ENCODE assay signal across 1 cellular context in the genomic region with DNA sequence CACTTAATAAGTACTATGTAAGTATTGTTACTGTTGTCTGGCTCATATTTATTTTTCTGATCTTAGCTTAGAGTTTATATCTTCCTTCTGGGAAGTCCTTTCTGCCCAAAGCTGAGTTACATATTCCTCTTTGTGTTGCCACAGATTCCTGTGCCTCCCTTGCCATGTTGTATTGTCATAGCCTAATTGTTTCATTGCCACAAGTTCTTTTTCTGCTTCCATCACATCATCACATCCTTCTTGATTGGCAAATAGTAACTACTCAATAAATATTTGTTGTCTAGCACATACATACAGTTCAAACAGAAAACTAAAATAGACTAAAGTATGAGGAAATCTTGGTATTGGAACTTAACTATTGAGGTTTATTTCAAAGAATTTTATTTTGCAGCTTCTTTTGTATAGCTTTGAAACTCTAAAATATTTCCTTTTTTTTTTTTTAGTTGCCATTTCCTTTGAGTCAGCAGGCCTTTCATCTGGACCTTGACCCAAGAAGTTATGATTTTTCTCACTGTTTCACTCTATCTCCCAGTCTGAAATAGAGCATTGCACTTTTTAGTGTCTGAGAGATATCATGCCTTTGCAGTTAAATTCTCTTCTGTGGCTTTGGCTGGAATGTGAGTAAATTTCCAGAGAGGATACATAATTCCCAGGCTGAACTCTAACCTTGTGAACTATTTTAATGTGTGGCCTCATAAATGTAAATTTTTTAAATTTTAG.
TF ChIP-seq lines count a peak whose summit lies in the region.

No MANE protein-coding gene starts in this region.

TF ChIP-seq in WTC11, 78 proteins besides CTCF, POLR2A, EP300 and RAD21 (continued from another document):
- TF ChIP-seq, protein P1, sequence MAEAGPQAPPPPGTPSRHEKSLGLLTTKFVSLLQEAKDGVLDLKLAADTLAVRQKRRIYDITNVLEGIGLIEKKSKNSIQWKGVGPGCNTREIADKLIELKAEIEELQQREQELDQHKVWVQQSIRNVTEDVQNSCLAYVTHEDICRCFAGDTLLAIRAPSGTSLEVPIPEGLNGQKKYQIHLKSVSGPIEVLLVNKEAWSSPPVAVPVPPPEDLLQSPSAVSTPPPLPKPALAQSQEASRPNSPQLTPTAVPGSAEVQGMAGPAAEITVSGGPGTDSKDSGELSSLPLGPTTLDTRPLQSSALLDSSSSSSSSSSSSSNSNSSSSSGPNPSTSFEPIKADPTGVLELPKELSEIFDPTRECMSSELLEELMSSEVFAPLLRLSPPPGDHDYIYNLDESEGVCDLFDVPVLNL (CRISPR knock-in tag; IDR thresholded peaks at IDR 0.05; ENCODE audit: borderline replicate concordance, low read depth), result no peak
- no peak for TF ChIP-seq MLX (CRISPR knock-in tag; IDR thresholded peaks at IDR 0.05)
- no peak for TF ChIP-seq SOX15 (CRISPR knock-in tag; IDR thresholded peaks at IDR 0.05)
- TF ChIP-seq, protein P2, sequence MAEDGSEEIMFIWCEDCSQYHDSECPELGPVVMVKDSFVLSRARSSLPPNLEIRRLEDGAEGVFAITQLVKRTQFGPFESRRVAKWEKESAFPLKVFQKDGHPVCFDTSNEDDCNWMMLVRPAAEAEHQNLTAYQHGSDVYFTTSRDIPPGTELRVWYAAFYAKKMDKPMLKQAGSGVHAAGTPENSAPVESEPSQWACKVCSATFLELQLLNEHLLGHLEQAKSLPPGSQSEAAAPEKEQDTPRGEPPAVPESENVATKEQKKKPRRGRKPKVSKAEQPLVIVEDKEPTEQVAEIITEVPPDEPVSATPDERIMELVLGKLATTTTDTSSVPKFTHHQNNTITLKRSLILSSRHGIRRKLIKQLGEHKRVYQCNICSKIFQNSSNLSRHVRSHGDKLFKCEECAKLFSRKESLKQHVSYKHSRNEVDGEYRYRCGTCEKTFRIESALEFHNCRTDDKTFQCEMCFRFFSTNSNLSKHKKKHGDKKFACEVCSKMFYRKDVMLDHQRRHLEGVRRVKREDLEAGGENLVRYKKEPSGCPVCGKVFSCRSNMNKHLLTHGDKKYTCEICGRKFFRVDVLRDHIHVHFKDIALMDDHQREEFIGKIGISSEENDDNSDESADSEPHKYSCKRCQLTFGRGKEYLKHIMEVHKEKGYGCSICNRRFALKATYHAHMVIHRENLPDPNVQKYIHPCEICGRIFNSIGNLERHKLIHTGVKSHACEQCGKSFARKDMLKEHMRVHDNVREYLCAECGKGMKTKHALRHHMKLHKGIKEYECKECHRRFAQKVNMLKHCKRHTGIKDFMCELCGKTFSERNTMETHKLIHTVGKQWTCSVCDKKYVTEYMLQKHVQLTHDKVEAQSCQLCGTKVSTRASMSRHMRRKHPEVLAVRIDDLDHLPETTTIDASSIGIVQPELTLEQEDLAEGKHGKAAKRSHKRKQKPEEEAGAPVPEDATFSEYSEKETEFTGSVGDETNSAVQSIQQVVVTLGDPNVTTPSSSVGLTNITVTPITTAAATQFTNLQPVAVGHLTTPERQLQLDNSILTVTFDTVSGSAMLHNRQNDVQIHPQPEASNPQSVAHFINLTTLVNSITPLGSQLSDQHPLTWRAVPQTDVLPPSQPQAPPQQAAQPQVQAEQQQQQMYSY (CRISPR knock-in tag; IDR thresholded peaks at IDR 0.05), result no peak
- TF ChIP-seq ZMAT4 (CRISPR knock-in tag; IDR thresholded peaks at IDR 0.05), result no peak
- no peak for TF ChIP-seq USF2 (CRISPR knock-in tag; IDR thresholded peaks at IDR 0.05)
- no peak for TF ChIP-seq ERG (CRISPR knock-in tag; IDR thresholded peaks at IDR 0.05)
- no peak for TF ChIP-seq ZNF512 (CRISPR knock-in tag; IDR thresholded peaks at IDR 0.05; ENCODE audit: borderline replicate concordance)
- TF ChIP-seq, protein P3, sequence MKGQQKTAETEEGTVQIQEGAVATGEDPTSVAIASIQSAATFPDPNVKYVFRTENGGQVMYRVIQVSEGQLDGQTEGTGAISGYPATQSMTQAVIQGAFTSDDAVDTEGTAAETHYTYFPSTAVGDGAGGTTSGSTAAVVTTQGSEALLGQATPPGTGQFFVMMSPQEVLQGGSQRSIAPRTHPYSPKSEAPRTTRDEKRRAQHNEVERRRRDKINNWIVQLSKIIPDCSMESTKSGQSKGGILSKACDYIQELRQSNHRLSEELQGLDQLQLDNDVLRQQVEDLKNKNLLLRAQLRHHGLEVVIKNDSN (CRISPR knock-in tag; IDR thresholded peaks at IDR 0.05), result no peak
- no peak for TF ChIP-seq GTF2I (CRISPR knock-in tag; conservative IDR thresholded peaks at IDR 0.05)
- no peak for TF ChIP-seq TEAD1 (CRISPR knock-in tag; IDR thresholded peaks at IDR 0.05)
- no peak for TF ChIP-seq ETV6 (CRISPR knock-in tag; IDR thresholded peaks at IDR 0.05)
- no peak for TF ChIP-seq EMX1 (CRISPR knock-in tag; IDR thresholded peaks at IDR 0.05)
- TF ChIP-seq CREM (CRISPR knock-in tag; IDR thresholded peaks at IDR 0.05), result no peak
